Comparison of ENCODE assay signal across 8 cellular contexts in genomic region chr20:25294459-25295385, GRCh38. TPM values are rescaled to one million over a fixed set of nuclear protein-coding genes. Genes with fewer than 3 reads are reported as not detected.
DNase-seq lines count a peak whose midpoint lies in the region; ATAC-seq, FAIRE-seq and TF ChIP-seq lines count a peak whose summit lies in the region.

No MANE protein-coding gene starts in this region.

- TF ChIP-seq CTCF in GM23338 (conservative IDR thresholded peaks at IDR 0.05; ENCODE audit: low read depth in 2 of 2): peak; percentile 89 to 98
- TF ChIP-seq CTCF in endothelial cell of umbilical vein (IDR thresholded peaks at IDR 0.05; ENCODE audit: extremely low read depth in 1 of 2, insufficient read depth in 1 of 2, low read depth in 1 of 2, low read length in 2 of 2): peak; percentile 93 to 98

- dilution Hi-C loops in endothelial cell of umbilical vein (cut with MboI; ENCODE audit: extremely low pct_ligation_motif_present, low sequenced_read_pairs): no loop called here

- H4K20me1 ChIP-seq in GM23338 (replicated peaks; ENCODE audit: insufficient read depth): 0 out of 2 replicates have a peak, but pooled peaks cover 3% of the 10 kb centered on the region
- H4K20me1 ChIP-seq in endothelial cell of umbilical vein (replicated peaks; ENCODE audit: control insufficient read depth, extremely low read depth, insufficient read depth, low read length): no peaks in the 10 kb centered on the region

- H3F3A ChIP-seq in GM23338 (replicated peaks; ENCODE audit: low read depth): peaks cover 11% of the 10 kb centered on the region; the same call in 1 of the 2 replicates

- intact Hi-C loops in endothelial cell of umbilical vein (cut with micrococcal nuclease): loop anchor here (1.0 to 2.0 kb wide), 2 partner anchors 96 to 105 kb away; partner anchors contain the start of gene ABHD12

- no peaks in the 10 kb centered on the region for H3K9me3 ChIP-seq in endothelial cell of umbilical vein (replicated peaks; ENCODE audit: control insufficient read depth, insufficient read depth, low read length)

- H3K27ac ChIP-seq in GM23338 (ENCODE audit: low read depth) (no peak overlapping the region), endothelial cell of umbilical vein (ENCODE audit: insufficient read depth, low read depth, low read length) (no peak overlapping the region)

- H3K9me3 Mint-ChIP-seq in GM23338: no peaks in the 10 kb centered on the region; the same call in 1 of the 3 replicates
- H3K9me3 Mint-ChIP-seq in stimulated activated memory B cell treated with anti-CD40 and anti-IgM and Interleukin-4, amounts not matched to agents 10 μg/mL and 1 μg/mL and 100 μg/mL, for 72 hours: no peaks in the 10 kb centered on the region

- peaks cover 28% of the 10 kb centered on the region for H3K4me1 Mint-ChIP-seq in GM23338
- H3K4me1 Mint-ChIP-seq in stimulated activated memory B cell treated with anti-CD40 and anti-IgM and Interleukin-4, amounts not matched to agents 10 μg/mL and 1 μg/mL and 100 μg/mL, for 72 hours: peaks cover 28% of the 10 kb centered on the region

- H3K36me3 ChIP-seq in GM23338 (ENCODE audit: insufficient read depth): peaks cover 4% of the 10 kb centered on the region; the same call in 1 of the 2 replicates
- peaks cover 3 to 15% of the 10 kb centered on the region in 2 experiments for H3K36me3 ChIP-seq in endothelial cell of umbilical vein (ENCODE audit: control insufficient read depth in 2 of 2, extremely low read depth in 1 of 2, insufficient read depth in 2 of 2, low read length in 2 of 2)

- DNase-seq in C1 segment of cervical spinal cord (lab: John Stamatoyannopoulos, UW) (peak in 11 of 14 donors; percentile 13 to 72 (median 47)), GM23338 (ENCODE audit: low spot score) (peak; percentile 89), NCI-H526 (lab: John Stamatoyannopoulos, UW) (peak; percentile 48 to 88), endothelial cell of umbilical vein (ENCODE audit: low read depth, low spot score) (peak; percentile 71), myocyte (ENCODE audit: low read depth) (peak; percentile 83), GOT3 (lab: John Stamatoyannopoulos, UW) (no peak)
- DNase-seq in activated CD8-positive, alpha-beta memory T cell treated with anti-CD3 and anti-CD28 coated beads for 24 hours: peak; percentile 78

- H3K4me3 ChIP-seq in GM23338 (no peak overlapping the region), endothelial cell of umbilical vein (replicated peaks in 1 of 3; ENCODE audit: insufficient read depth in 1 of 3, low read depth in 1 of 3, low read length in 3 of 3) (no peak overlapping the region)

- no peak overlapping the region for H3K27ac Mint-ChIP-seq in GM23338
- H3K27ac Mint-ChIP-seq in stimulated activated memory B cell treated with anti-CD40 and anti-IgM and Interleukin-4, amounts not matched to agents 10 μg/mL and 1 μg/mL and 100 μg/mL, for 72 hours: peak overlapping the region; percentile 19

- H3K4me1 ChIP-seq in GM23338 (ENCODE audit: insufficient read depth): peaks cover 9% of the 10 kb centered on the region; the same call in 1 of the 2 replicates
- H3K4me1 ChIP-seq in endothelial cell of umbilical vein (ENCODE audit: control insufficient read depth, extremely low read depth, insufficient read depth, low read length): no peaks in the 10 kb centered on the region

- H3K9ac ChIP-seq in endothelial cell of umbilical vein (replicated peaks; ENCODE audit: extremely low read depth, insufficient read depth, low read length): no peak overlapping the region

- no peaks in the 10 kb centered on the region for H3K9me1 ChIP-seq in endothelial cell of umbilical vein (replicated peaks; ENCODE audit: control insufficient read depth, extremely low read depth, insufficient read depth, low read length)

- H3K27me3 ChIP-seq in GM23338 (ENCODE audit: insufficient read depth) (no peaks in the 10 kb centered on the region), endothelial cell of umbilical vein (ENCODE audit: control insufficient read depth in 2 of 2, insufficient read depth in 2 of 2, low read length in 2 of 2) (no peaks in the 10 kb centered on the region)

- CTCF ChIA-PET in endothelial cell of umbilical vein (lab: Charles Lee): interaction anchor here (0.8 to 5.0 kb wide), 5 partner anchors 14 to 104 kb away, joined by 3 to 104 read pairs (median 5); no protein-coding TSS in a partner anchor

- H3K4me3 Mint-ChIP-seq in GM23338: no peak overlapping the region
- H3K4me3 Mint-ChIP-seq in stimulated activated memory B cell treated with anti-CD40 and anti-IgM and Interleukin-4, amounts not matched to agents 10 μg/mL and 1 μg/mL and 100 μg/mL, for 72 hours: no peak overlapping the region

- peak; percentile 84 for ATAC-seq in GM23338
- ATAC-seq in stimulated activated memory B cell treated with anti-CD40 and anti-IgM and Interleukin-4, amounts not matched to agents 10 μg/mL and 1 μg/mL and 100 μg/mL, for 72 hours: peak; percentile 79

- H3K79me2 ChIP-seq in GM23338 (replicated peaks; ENCODE audit: insufficient read depth) (no peaks in the 10 kb centered on the region), endothelial cell of umbilical vein (ENCODE audit: control insufficient read depth, insufficient read depth, low read length) (no peaks in the 10 kb centered on the region)

- H3K27me3 Mint-ChIP-seq in GM23338 (ENCODE audit: insufficient read depth, low read depth, poor library complexity): peaks cover 32% of the 10 kb centered on the region
- H3K27me3 Mint-ChIP-seq in stimulated activated memory B cell treated with anti-CD40 and anti-IgM and Interleukin-4, amounts not matched to agents 10 μg/mL and 1 μg/mL and 100 μg/mL, for 72 hours: no peaks in the 10 kb centered on the region

- H3K4me2 ChIP-seq in GM23338 (no peak overlapping the region), endothelial cell of umbilical vein (ENCODE audit: insufficient read depth, low read length) (no peak overlapping the region)

- H3K36me3 Mint-ChIP-seq in GM23338 (ENCODE audit: low read depth): peaks cover 26% of the 10 kb centered on the region
- H3K36me3 Mint-ChIP-seq in stimulated activated memory B cell treated with anti-CD40 and anti-IgM and Interleukin-4, amounts not matched to agents 10 μg/mL and 1 μg/mL and 100 μg/mL, for 72 hours: peaks cover 42% of the 10 kb centered on the region

- FAIRE-seq in endothelial cell of umbilical vein (lab: Jason Lieb, UNC): peak; percentile 68

- BruUV-seq in endothelial cell of umbilical vein (replicated peaks; lab: Mats Ljungman, UMichigan): no TSS peak

- POLR2A ChIA-PET in endothelial cell of umbilical vein (lab: Charles Lee): no interaction called here

- H3K9me2 ChIP-seq in GM23338 (ENCODE audit: insufficient read depth): no peaks in the 10 kb centered on the region

- H2AFZ ChIP-seq in GM23338 (no peak overlapping the region), endothelial cell of umbilical vein (ENCODE audit: low read depth, low read length) (no peak overlapping the region)

- no peak for TF ChIP-seq POLR2A in endothelial cell of umbilical vein (IDR thresholded peaks at IDR 0.05; ENCODE audit: low read depth, low read length)

TF ChIP-seq in GM23338, 12 proteins besides CTCF, POLR2A, EP300 and RAD21 (continues in another document):
- 0 out of 2 replicates have a peak, but pooled peaks have one; percentile 32 for TF ChIP-seq CREB1 (CRISPR knock-in tag; IDR thresholded peaks at IDR 0.05; ENCODE audit: low read depth)

TF ChIP-seq in endothelial cell of umbilical vein, 7 proteins besides CTCF, POLR2A, EP300 and RAD21:
- TF ChIP-seq GATA2 (IDR thresholded peaks at IDR 0.05; ENCODE audit: insufficient read depth, insufficient read length, low read depth, low read length) (no peak), POLR2AphosphoS5 (IDR thresholded peaks at IDR 0.05; ENCODE audit: insufficient read depth, low read depth, low read length) (no peak), MAX (IDR thresholded peaks at IDR 0.05; ENCODE audit: insufficient read depth, insufficient read length) (no peak), JUN (IDR thresholded peaks at IDR 0.05; ENCODE audit: borderline replicate concordance, insufficient read depth, insufficient read length, low read depth) (no peak), FOS (IDR thresholded peaks at IDR 0.05; ENCODE audit: borderline replicate concordance, insufficient read depth, low read length) (no peak), EZH2 (IDR thresholded peaks at IDR 0.05; ENCODE audit: borderline replicate concordance, low read depth, low read length, severe bottlenecking) (no peak), MYC (IDR thresholded peaks at IDR 0.05; ENCODE audit: low read depth, low read length) (no peak)

RNA-seq across cellular contexts. Expression of gene PYGB, which starts 46.8 kb away (rescaled TPM):
- total RNA-seq in GM23338 (2014; rRNA removed; shearing (Covaris generic)): 61.9 and 64.0 TPM in 2 replicates
- 15.6 and 15.9 TPM in 2 replicates for polyA plus RNA-seq in GM23338 (2016; fragmentation: Nextera tagmentation; extraction: Ambion mirVana)
- total RNA-seq in endothelial cell of umbilical vein: 57.2 and 60.2 TPM in 2 replicates
- 36.1 and 39.5 TPM in 2 replicates for polyA plus RNA-seq in endothelial cell of umbilical vein
- 34.7 and 35.1 TPM in 2 replicates for polyA plus RNA-seq in endothelial cell of umbilical vein (2011; cell fraction: cytosol; rRNA removed)
- polyA plus RNA-seq in endothelial cell of umbilical vein (2011; cell fraction: nucleus; rRNA removed): 77.3 and 91.5 TPM in 2 replicates
- polyA plus RNA-seq in endothelial cell of umbilical vein (2012): 74.6 and 78.9 TPM in 2 replicates
- 53.3 and 57.9 TPM in 2 replicates for polyA minus RNA-seq in endothelial cell of umbilical vein
- 11.0 TPM for polyA minus RNA-seq in endothelial cell of umbilical vein (2011; cell fraction: cytosol; rRNA and poly(A)+ RNA removed)
- polyA minus RNA-seq in endothelial cell of umbilical vein (2011; cell fraction: nucleus; rRNA and poly(A)+ RNA removed): 20.6 and 25.1 TPM in 2 replicates
- total RNA-seq in myocyte: 48.9 and 55.6 TPM in 2 replicates
- polyA plus RNA-seq in myocyte (2012): 93.4 TPM
